ENCODE assay signal across 1 cellular context in the genomic region with DNA sequence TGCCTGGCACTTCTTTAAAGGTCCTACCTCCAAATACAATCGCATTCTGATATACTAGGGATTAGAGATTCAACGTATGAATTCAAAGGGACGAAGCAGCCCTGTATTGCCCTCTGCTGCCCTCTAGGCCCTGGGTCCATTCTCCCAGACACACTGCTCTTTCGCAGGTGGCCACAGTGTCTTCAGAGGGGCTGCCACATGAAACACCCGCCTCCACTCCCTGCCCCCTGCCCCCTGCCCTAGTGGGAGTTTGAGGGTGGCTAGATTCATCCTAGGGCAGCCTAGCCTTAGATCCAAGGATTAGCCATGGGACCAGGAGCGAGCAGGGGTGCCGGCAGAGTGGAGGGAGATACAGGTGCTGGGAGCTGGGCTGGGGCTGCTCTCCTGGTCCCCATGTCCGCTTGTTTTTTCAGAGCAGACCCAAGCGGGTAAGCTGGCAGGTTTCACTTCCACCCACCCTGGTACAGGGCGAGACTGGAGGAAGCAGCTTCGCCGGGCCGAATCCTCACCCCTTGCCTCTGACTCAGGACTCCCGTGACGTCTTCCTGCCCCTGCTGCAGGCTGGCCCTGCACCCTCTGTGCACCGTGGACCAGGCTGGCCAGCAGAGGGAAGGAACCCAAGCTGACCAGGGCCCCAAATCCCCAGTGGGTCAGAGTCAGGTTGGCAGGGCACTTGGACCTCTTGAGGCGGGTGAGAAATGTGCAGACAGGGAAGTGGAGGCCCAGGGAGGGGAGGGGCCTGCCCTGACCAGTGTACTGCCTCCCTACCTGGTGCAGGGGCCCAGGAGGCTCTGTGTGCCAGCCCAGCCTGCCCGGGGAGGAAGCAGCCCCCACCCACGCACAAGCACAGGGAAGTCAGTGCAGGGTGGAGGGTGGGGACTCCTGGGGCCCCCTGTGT.
TF ChIP-seq lines count a peak whose summit lies in the region.

No MANE protein-coding gene starts in this region.

TF ChIP-seq in HepG2, 621 proteins besides CTCF, POLR2A, EP300 and RAD21 (continued from another document and continues in another):
- no peak for TF ChIP-seq ZNF232 (CRISPR knock-in tag; IDR thresholded peaks at IDR 0.05; ENCODE audit: borderline replicate concordance)
- TF ChIP-seq, protein P1, sequence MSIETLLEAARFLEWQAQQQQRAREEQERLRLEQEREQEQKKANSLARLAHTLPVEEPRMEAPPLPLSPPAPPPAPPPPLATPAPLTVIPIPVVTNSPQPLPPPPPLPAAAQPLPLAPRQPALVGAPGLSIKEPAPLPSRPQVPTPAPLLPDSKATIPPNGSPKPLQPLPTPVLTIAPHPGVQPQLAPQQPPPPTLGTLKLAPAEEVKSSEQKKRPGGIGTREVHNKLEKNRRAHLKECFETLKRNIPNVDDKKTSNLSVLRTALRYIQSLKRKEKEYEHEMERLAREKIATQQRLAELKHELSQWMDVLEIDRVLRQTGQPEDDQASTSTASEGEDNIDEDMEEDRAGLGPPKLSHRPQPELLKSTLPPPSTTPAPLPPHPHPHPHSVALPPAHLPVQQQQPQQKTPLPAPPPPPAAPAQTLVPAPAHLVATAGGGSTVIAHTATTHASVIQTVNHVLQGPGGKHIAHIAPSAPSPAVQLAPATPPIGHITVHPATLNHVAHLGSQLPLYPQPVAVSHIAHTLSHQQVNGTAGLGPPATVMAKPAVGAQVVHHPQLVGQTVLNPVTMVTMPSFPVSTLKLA (IDR thresholded peaks at IDR 0.05), result no peak
- TF ChIP-seq, protein P2, sequence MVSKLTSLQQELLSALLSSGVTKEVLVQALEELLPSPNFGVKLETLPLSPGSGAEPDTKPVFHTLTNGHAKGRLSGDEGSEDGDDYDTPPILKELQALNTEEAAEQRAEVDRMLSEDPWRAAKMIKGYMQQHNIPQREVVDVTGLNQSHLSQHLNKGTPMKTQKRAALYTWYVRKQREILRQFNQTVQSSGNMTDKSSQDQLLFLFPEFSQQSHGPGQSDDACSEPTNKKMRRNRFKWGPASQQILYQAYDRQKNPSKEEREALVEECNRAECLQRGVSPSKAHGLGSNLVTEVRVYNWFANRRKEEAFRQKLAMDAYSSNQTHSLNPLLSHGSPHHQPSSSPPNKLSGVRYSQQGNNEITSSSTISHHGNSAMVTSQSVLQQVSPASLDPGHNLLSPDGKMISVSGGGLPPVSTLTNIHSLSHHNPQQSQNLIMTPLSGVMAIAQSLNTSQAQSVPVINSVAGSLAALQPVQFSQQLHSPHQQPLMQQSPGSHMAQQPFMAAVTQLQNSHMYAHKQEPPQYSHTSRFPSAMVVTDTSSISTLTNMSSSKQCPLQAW (CRISPR knock-in tag; IDR thresholded peaks at IDR 0.05), result no peak
- no peak for TF ChIP-seq ATF1 (CRISPR knock-in tag; IDR thresholded peaks at IDR 0.05)
- TF ChIP-seq SIX1 (CRISPR knock-in tag; IDR thresholded peaks at IDR 0.05; ENCODE audit: borderline replicate concordance), result no peak
- TF ChIP-seq SIX4 (CRISPR knock-in tag; IDR thresholded peaks at IDR 0.05), result no peak
- TF ChIP-seq SIN3A (IDR thresholded peaks at IDR 0.05; ENCODE audit: borderline replicate concordance, low read depth, low read length), result peak; percentile 9; the same call in 1 of the 2 replicates
- 0 out of 2 replicates have a peak, but pooled peaks have one; percentile 36 for TF ChIP-seq ZNF749 (CRISPR knock-in tag; IDR thresholded peaks at IDR 0.05; ENCODE audit: borderline replicate concordance)
- no peak for TF ChIP-seq KLF11 (CRISPR knock-in tag; IDR thresholded peaks at IDR 0.05)
- no peak for TF ChIP-seq NFYC (CRISPR knock-in tag; IDR thresholded peaks at IDR 0.05)
- TF ChIP-seq ZMAT3 (CRISPR knock-in tag; conservative IDR thresholded peaks at IDR 0.05), result peak; percentile 43; the same call in 1 of the 2 replicates
- TF ChIP-seq NONO (IDR thresholded peaks at IDR 0.05), result no peak
- 0 out of 2 replicates have a peak, but pooled peaks have one; percentile 30 for TF ChIP-seq NONO (CRISPR knock-in tag; conservative IDR thresholded peaks at IDR 0.05)
- TF ChIP-seq, protein P3, sequence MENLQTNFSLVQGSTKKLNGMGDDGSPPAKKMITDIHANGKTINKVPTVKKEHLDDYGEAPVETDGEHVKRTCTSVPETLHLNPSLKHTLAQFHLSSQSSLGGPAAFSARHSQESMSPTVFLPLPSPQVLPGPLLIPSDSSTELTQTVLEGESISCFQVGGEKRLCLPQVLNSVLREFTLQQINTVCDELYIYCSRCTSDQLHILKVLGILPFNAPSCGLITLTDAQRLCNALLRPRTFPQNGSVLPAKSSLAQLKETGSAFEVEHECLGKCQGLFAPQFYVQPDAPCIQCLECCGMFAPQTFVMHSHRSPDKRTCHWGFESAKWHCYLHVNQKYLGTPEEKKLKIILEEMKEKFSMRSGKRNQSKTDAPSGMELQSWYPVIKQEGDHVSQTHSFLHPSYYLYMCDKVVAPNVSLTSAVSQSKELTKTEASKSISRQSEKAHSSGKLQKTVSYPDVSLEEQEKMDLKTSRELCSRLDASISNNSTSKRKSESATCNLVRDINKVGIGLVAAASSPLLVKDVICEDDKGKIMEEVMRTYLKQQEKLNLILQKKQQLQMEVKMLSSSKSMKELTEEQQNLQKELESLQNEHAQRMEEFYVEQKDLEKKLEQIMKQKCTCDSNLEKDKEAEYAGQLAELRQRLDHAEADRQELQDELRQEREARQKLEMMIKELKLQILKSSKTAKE (CRISPR knock-in tag; IDR thresholded peaks at IDR 0.05; ENCODE audit: borderline replicate concordance), result 0 out of 2 replicates have a peak, but pooled peaks have one; percentile 19
- 0 out of 2 replicates have a peak, but pooled peaks have one; percentile 21 for TF ChIP-seq SMC3 (IDR thresholded peaks at IDR 0.05; ENCODE audit: low read length)
- TF ChIP-seq ZNF598 (CRISPR knock-in tag; IDR thresholded peaks at IDR 0.05; ENCODE audit: borderline replicate concordance), result no peak
- TF ChIP-seq, protein P4, sequence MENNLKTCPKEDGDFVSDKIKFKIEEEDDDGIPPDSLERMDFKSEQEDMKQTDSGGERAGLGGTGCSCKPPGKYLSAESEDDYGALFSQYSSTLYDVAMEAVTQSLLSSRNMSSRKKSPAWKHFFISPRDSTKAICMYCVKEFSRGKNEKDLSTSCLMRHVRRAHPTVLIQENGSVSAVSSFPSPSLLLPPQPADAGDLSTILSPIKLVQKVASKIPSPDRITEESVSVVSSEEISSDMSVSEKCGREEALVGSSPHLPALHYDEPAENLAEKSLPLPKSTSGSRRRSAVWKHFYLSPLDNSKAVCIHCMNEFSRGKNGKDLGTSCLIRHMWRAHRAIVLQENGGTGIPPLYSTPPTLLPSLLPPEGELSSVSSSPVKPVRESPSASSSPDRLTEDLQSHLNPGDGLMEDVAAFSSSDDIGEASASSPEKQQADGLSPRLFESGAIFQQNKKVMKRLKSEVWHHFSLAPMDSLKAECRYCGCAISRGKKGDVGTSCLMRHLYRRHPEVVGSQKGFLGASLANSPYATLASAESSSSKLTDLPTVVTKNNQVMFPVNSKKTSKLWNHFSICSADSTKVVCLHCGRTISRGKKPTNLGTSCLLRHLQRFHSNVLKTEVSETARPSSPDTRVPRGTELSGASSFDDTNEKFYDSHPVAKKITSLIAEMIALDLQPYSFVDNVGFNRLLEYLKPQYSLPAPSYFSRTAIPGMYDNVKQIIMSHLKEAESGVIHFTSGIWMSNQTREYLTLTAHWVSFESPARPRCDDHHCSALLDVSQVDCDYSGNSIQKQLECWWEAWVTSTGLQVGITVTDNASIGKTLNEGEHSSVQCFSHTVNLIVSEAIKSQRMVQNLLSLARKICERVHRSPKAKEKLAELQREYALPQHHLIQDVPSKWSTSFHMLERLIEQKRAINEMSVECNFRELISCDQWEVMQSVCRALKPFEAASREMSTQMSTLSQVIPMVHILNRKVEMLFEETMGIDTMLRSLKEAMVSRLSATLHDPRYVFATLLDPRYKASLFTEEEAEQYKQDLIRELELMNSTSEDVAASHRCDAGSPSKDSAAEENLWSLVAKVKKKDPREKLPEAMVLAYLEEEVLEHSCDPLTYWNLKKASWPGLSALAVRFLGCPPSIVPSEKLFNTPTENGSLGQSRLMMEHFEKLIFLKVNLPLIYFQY (CRISPR knock-in tag; IDR thresholded peaks at IDR 0.05; ENCODE audit: borderline replicate concordance), result no peak
- TF ChIP-seq, protein P5, sequence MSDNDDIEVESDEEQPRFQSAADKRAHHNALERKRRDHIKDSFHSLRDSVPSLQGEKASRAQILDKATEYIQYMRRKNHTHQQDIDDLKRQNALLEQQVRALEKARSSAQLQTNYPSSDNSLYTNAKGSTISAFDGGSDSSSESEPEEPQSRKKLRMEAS (IDR thresholded peaks at IDR 0.05), result peak; percentile 52; the same call in 1 of the 2 replicates
- no peak for TF ChIP-seq ZNF326 (CRISPR knock-in tag; IDR thresholded peaks at IDR 0.05; ENCODE audit: borderline replicate concordance)
- TF ChIP-seq, protein P6, sequence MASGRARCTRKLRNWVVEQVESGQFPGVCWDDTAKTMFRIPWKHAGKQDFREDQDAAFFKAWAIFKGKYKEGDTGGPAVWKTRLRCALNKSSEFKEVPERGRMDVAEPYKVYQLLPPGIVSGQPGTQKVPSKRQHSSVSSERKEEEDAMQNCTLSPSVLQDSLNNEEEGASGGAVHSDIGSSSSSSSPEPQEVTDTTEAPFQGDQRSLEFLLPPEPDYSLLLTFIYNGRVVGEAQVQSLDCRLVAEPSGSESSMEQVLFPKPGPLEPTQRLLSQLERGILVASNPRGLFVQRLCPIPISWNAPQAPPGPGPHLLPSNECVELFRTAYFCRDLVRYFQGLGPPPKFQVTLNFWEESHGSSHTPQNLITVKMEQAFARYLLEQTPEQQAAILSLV (CRISPR knock-in tag; IDR thresholded peaks at IDR 0.05; ENCODE audit: borderline replicate concordance), result no peak
- TF ChIP-seq, protein P7, sequence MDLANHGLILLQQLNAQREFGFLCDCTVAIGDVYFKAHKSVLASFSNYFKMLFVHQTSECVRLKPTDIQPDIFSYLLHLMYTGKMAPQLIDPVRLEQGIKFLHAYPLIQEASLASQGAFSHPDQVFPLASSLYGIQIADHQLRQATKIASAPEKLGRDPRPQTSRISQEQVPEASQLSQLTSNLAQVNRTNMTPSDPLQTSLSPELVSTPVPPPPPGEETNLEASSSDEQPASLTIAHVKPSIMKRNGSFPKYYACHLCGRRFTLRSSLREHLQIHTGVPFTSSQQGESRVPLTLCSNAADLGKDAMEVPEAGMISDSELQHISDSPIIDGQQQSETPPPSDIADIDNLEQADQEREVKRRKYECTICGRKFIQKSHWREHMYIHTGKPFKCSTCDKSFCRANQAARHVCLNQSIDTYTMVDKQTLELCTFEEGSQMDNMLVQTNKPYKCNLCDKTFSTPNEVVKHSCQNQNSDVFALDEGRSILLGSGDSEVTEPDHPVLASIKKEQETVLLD (CRISPR knock-in tag; IDR thresholded peaks at IDR 0.05; ENCODE audit: low read depth), result 0 out of 2 replicates have a peak, but pooled peaks have one; percentile 23
- TF ChIP-seq ZSCAN25 (CRISPR knock-in tag; IDR thresholded peaks at IDR 0.05), result peak; percentile 66; the same call in 1 of the 2 replicates
- TF ChIP-seq SNAPC2 (CRISPR knock-in tag; IDR thresholded peaks at IDR 0.05), result no peak
- TF ChIP-seq KDM1A (CRISPR knock-in tag; IDR thresholded peaks at IDR 0.05), result no peak
- no peak for TF ChIP-seq MXD4 (CRISPR knock-in tag; IDR thresholded peaks at IDR 0.05)
- no peak for TF ChIP-seq ZMYM3 (CRISPR knock-in tag; IDR thresholded peaks at IDR 0.05)
- no peak for TF ChIP-seq RXRB (CRISPR knock-in tag; IDR thresholded peaks at IDR 0.05; ENCODE audit: borderline replicate concordance)
- TF ChIP-seq, protein P8, sequence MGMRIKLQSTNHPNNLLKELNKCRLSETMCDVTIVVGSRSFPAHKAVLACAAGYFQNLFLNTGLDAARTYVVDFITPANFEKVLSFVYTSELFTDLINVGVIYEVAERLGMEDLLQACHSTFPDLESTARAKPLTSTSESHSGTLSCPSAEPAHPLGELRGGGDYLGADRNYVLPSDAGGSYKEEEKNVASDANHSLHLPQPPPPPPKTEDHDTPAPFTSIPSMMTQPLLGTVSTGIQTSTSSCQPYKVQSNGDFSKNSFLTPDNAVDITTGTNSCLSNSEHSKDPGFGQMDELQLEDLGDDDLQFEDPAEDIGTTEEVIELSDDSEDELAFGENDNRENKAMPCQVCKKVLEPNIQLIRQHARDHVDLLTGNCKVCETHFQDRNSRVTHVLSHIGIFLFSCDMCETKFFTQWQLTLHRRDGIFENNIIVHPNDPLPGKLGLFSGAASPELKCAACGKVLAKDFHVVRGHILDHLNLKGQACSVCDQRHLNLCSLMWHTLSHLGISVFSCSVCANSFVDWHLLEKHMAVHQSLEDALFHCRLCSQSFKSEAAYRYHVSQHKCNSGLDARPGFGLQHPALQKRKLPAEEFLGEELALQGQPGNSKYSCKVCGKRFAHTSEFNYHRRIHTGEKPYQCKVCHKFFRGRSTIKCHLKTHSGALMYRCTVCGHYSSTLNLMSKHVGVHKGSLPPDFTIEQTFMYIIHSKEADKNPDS (CRISPR knock-in tag; IDR thresholded peaks at IDR 0.05), result no peak
- TF ChIP-seq ONECUT2 (CRISPR knock-in tag; IDR thresholded peaks at IDR 0.05), result no peak
- TF ChIP-seq ZNF614 (CRISPR knock-in tag; IDR thresholded peaks at IDR 0.05; ENCODE audit: borderline replicate concordance), result no peak
- TF ChIP-seq HNRNPL (IDR thresholded peaks at IDR 0.05; ENCODE audit: low read depth, low read length), result peak; percentile 92
- TF ChIP-seq ZSCAN31 (CRISPR knock-in tag; IDR thresholded peaks at IDR 0.05; ENCODE audit: low read depth), result 0 out of 2 replicates have a peak, but pooled peaks have one; percentile 21
- TF ChIP-seq ZNF431 (CRISPR knock-in tag; IDR thresholded peaks at IDR 0.05; ENCODE audit: borderline replicate concordance, low read depth), result no peak
- 0 out of 2 replicates have a peak, but pooled peaks have one; percentile 6 for TF ChIP-seq ZNF619 (CRISPR knock-in tag; IDR thresholded peaks at IDR 0.05)
- TF ChIP-seq, protein P9, sequence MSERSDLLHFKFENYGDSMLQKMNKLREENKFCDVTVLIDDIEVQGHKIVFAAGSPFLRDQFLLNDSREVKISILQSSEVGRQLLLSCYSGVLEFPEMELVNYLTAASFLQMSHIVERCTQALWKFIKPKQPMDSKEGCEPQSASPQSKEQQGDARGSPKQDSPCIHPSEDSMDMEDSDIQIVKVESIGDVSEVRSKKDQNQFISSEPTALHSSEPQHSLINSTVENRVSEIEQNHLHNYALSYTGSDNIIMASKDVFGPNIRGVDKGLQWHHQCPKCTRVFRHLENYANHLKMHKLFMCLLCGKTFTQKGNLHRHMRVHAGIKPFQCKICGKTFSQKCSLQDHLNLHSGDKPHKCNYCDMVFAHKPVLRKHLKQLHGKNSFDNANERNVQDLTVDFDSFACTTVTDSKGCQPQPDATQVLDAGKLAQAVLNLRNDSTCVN (CRISPR knock-in tag; IDR thresholded peaks at IDR 0.05; ENCODE audit: borderline replicate concordance), result no peak
- TF ChIP-seq ZFX (CRISPR knock-in tag; IDR thresholded peaks at IDR 0.05; ENCODE audit: low read depth), result peak; percentile 63
- TF ChIP-seq ZNF207 (IDR thresholded peaks at IDR 0.05; ENCODE audit: borderline replicate concordance), result no peak
